16 cellular contexts compared by ENCODE assay signal in genomic region chr6:28215425-28215824, GRCh38. TPM values are rescaled to one million over a fixed set of nuclear protein-coding genes. Genes with fewer than 3 reads are reported as not detected.
DNase-seq lines count a peak whose midpoint lies in the region; FAIRE-seq and TF ChIP-seq lines count a peak whose summit lies in the region.
"Had no signal": no experiment of that assay in that cellular context is flagged by ENCODE, and none has a peak within 500 bp of the region (broad histone marks: within the 10 kb centered on the region; RNA-seq: fewer than 3 reads in every experiment).

No MANE protein-coding gene starts in this region.

- no peak overlapping the region for H2BK120ac ChIP-seq in H1 (replicated peaks; ENCODE audit: low read depth, low read length)

- H4K5ac ChIP-seq in H1 (ENCODE audit: insufficient read length, low read depth, low read length): no peak overlapping the region

- H2AFZ ChIP-seq in H1 (ENCODE audit: low read length) (no peak overlapping the region), OCI-LY7 (ENCODE audit: low read length) (no peak overlapping the region)

- peaks cover 0 to 24% (median 15%) of the 10 kb centered on the region in 4 experiments; a peak in 6 of 7 replicates for H3K27me3 ChIP-seq in H1 (replicated peaks in 1 of 4; ENCODE audit: control insufficient read depth in 3 of 4, extremely low read depth in 1 of 4, insufficient read depth in 3 of 4, low read length in 3 of 4)

- H3K4me2 ChIP-seq in H1 (ENCODE audit: insufficient read depth in 1 of 2, low read depth in 2 of 2, low read length in 2 of 2) (no peak overlapping the region), OCI-LY7 (ENCODE audit: low read length) (no peak overlapping the region)

- H3K79me1 ChIP-seq in H1 (ENCODE audit: low read depth, low read length): no peaks in the 10 kb centered on the region; the same call in 1 of the 2 replicates

- no peak overlapping the region for H3K27ac Mint-ChIP-seq in neural crest cell (ENCODE audit: unreplicated experiment)
- H3K27ac Mint-ChIP-seq: activated naive CD8-positive, alpha-beta T cell treated with anti-CD3 and anti-CD28 coated beads for 36 hours; CD4-positive, CD25-positive, alpha-beta regulatory T cell had no signal

- no peak for FAIRE-seq in H1 (lab: Jason Lieb, UNC)
- FAIRE-seq: GM19239, RCC 7860 had no signal

- peaks cover 94% of the 10 kb centered on the region for H3K27me3 Mint-ChIP-seq in neural crest cell (ENCODE audit: low read depth)

- no peak overlapping the region for H2BK15ac ChIP-seq in H1 (ENCODE audit: low read length)

- H2BK12ac ChIP-seq in H1 (ENCODE audit: low read depth, low read length): no peak overlapping the region

- no peak for TF ChIP-seq EP300 in H1 (IDR thresholded peaks at IDR 0.05; ENCODE audit: borderline replicate concordance in 1 of 2, low read depth in 2 of 2, low read length in 2 of 2)

- H3K27ac ChIP-seq in H1 (ENCODE audit: low read depth, low read length): no peak overlapping the region
- no peak overlapping the region for H3K27ac ChIP-seq in OCI-LY7 (ENCODE audit: low read depth, low read length, poor library complexity, severe bottlenecking)
- H3K27ac ChIP-seq: heart right ventricle, tibial nerve had no signal

- CTCF ChIA-PET in H1 (lab: Charles Lee; ENCODE audit: partially characterized antibody) (interaction anchor here (0.5 kb wide), 1 partner anchor 210 kb away, joined by 3 read pairs; no protein-coding TSS in a partner anchor), OCI-LY7 (lab: Charles Lee; ENCODE audit: unreplicated experiment) (no interaction called here)

- H3K4me3 ChIP-seq in H1 (ENCODE audit: extremely low read depth in 1 of 4, insufficient read depth in 2 of 4, low read depth in 3 of 4, low read length in 4 of 4) (no peak overlapping the region), OCI-LY7 (ENCODE audit: low read depth, low read length, poor library complexity, severe bottlenecking) (no peak overlapping the region)
- H3K4me3 ChIP-seq: heart right ventricle, tibial nerve had no signal

- H3K4me1 ChIP-seq in ES-I3 (ENCODE audit: insufficient read depth, low read length): 0 out of 2 replicates have a peak, but pooled peaks cover 5% of the 10 kb centered on the region
- H3K4me1 ChIP-seq in H1 (replicated peaks in 1 of 4; ENCODE audit: control insufficient read depth in 3 of 4, insufficient read depth in 4 of 4, low read length in 3 of 4): peaks cover 0 to 4% (median 1%) of the 10 kb centered on the region in 4 experiments; a peak in 3 of 7 replicates
- H3K4me1 ChIP-seq in OCI-LY7 (ENCODE audit: insufficient read depth, low read length, poor library complexity, severe bottlenecking): no peaks in the 10 kb centered on the region

- H4K20me1 ChIP-seq in H1 (replicated peaks in 1 of 2; ENCODE audit: control insufficient read depth in 1 of 2, insufficient read depth in 2 of 2, low read length in 2 of 2) (no peaks in the 10 kb centered on the region), OCI-LY7 (ENCODE audit: insufficient read depth, low read length) (no peaks in the 10 kb centered on the region)

- H3K23me2 ChIP-seq in H1 (ENCODE audit: low read depth, low read length): peaks cover 6% of the 10 kb centered on the region

- DNase-seq in NCI-H526 (lab: John Stamatoyannopoulos, UW): peak; percentile 20 to 65
- no peak for DNase-seq in H1 (ENCODE audit: low read depth in 1 of 2, low spot score in 2 of 2)
- no peak for DNase-seq in neural crest cell (ENCODE audit: low read depth, low spot score)
- no peak for DNase-seq in OCI-LY7 (ENCODE audit: low spot score)
- no peak for DNase-seq in DMS114 treated with DMSO at 0.1 percent for 48 hours (lab: John Stamatoyannopoulos, UW; ENCODE audit: unreplicated experiment)
- DNase-seq in NCI-H1092 (lab: John Stamatoyannopoulos, UW): no peak
- DNase-seq: activated naive CD8-positive, alpha-beta T cell treated with anti-CD3 and anti-CD28 coated beads for 36 hours; CD4-positive, CD25-positive, alpha-beta regulatory T cell; heart right ventricle; NCI-H1092 treated with DMSO at 0.1 percent for 48 hours; T-helper 1 cell had no signal

- no peak for TF ChIP-seq POLR2A in H1 (IDR thresholded peaks at IDR 0.05; ENCODE audit: control extremely low read depth in 1 of 2, low read depth in 2 of 2, low read length in 2 of 2)

- H3K23ac ChIP-seq in H1 (ENCODE audit: insufficient read length): no peak overlapping the region

- POLR2A ChIA-PET in H1 (lab: Charles Lee; ENCODE audit: partially characterized antibody): no interaction called here
- POLR2A ChIA-PET in OCI-LY7 (lab: Charles Lee): no interaction called here

- H3K9me2 ChIP-seq in OCI-LY7 (ENCODE audit: insufficient read depth, low read length): no peaks in the 10 kb centered on the region

- no peak overlapping the region for H3K18ac ChIP-seq in H1 (ENCODE audit: extremely low read depth, low read length)

- H3K4me1 Mint-ChIP-seq in neural crest cell: peaks cover 4% of the 10 kb centered on the region

- H3K36me3 Mint-ChIP-seq in neural crest cell (ENCODE audit: low read depth): peaks cover 3% of the 10 kb centered on the region
- H3K36me3 Mint-ChIP-seq: CD4-positive, CD25-positive, alpha-beta regulatory T cell had no signal

- TF ChIP-seq CTCF in H1 (IDR thresholded peaks at IDR 0.05; ENCODE audit: control extremely low read depth in 1 of 3, insufficient read depth in 1 of 3, low read depth in 1 of 3, low read length in 3 of 3) (no peak), neural crest cell (conservative IDR thresholded peaks at IDR 0.05) (no peak), OCI-LY7 (conservative IDR thresholded peaks at IDR 0.05; ENCODE audit: low read length) (no peak)

- intact Hi-C loops in OCI-LY7 (cut with micrococcal nuclease; ENCODE audit: unreplicated experiment): no loop called here

- peak overlapping the region; percentile 31; the same call in 1 of the 2 replicates for H3K9ac ChIP-seq in ES-I3 (ENCODE audit: low read depth, low read length)
- H3K9ac ChIP-seq in H1 (replicated peaks in 1 of 4; ENCODE audit: extremely low read depth in 1 of 4, low read depth in 3 of 4, low read length in 3 of 4): no peak overlapping the region

- H3K9me3 Mint-ChIP-seq in neural crest cell: peaks cover 2% of the 10 kb centered on the region

- H3K79me2 ChIP-seq in H1 (ENCODE audit: control insufficient read depth in 1 of 2, insufficient read depth in 2 of 2, low read length in 2 of 2) (no peaks in the 10 kb centered on the region), OCI-LY7 (ENCODE audit: insufficient read depth, low read depth, low read length) (no peaks in the 10 kb centered on the region)

- no peak overlapping the region for H3K14ac ChIP-seq in H1 (ENCODE audit: insufficient read length)

- peak overlapping the region; percentile 9 for H3K4me3 Mint-ChIP-seq in neural crest cell
- H3K4me3 Mint-ChIP-seq: activated naive CD8-positive, alpha-beta T cell treated with anti-CD3 and anti-CD28 coated beads for 36 hours had no signal

- no peak overlapping the region for H3K4ac ChIP-seq in H1 (replicated peaks; ENCODE audit: insufficient read length, low read depth, low read length)

- no peak overlapping the region for H3K56ac ChIP-seq in H1 (replicated peaks; ENCODE audit: insufficient read length, low read depth, low read length)

- no peak overlapping the region for H2BK20ac ChIP-seq in H1 (ENCODE audit: low read length)

- H4K91ac ChIP-seq in H1 (replicated peaks; ENCODE audit: insufficient read length, low read length): no peak overlapping the region

- no peak overlapping the region for H2BK5ac ChIP-seq in H1 (ENCODE audit: low read depth, low read length)

- BruUV-seq in OCI-LY7 (replicated peaks; lab: Mats Ljungman, UMichigan): no TSS peak

- TF ChIP-seq RAD21 in H1 (IDR thresholded peaks at IDR 0.05 in 1 of 2, conservative IDR thresholded peaks at IDR 0.05 in 1 of 2; ENCODE audit: low read depth in 2 of 2, low read length in 2 of 2): no peak

- H4K8ac ChIP-seq in H1 (ENCODE audit: extremely low read depth, insufficient read depth, low read length): no peak overlapping the region

- H3K9me3 ChIP-seq in ES-I3 (ENCODE audit: control insufficient read depth, insufficient read depth, low read length) (no peaks in the 10 kb centered on the region), H1 (ENCODE audit: insufficient read depth in 2 of 2, low read depth in 1 of 2, low read length in 1 of 2) (no peaks in the 10 kb centered on the region), OCI-LY7 (ENCODE audit: low read length) (no peaks in the 10 kb centered on the region)
- H3K9me3 ChIP-seq: heart right ventricle, tibial nerve had no signal

- no peak overlapping the region for H2AK5ac ChIP-seq in H1 (ENCODE audit: low read depth, low read length)

- WGBS in H1 (ENCODE audit: extremely low coverage in 1 of 2, insufficient coverage in 1 of 2, insufficient read length in 1 of 2, insufficient replicate concordance in 2 of 2, low coverage in 1 of 2, low lambda C conversion rate in 2 of 2, missing lambda C conversion rate in 1 of 2), 2 experiments: 89% methylated on average over 8 of the region's 8 CpGs; no CpG with 5 or more reads in 1 of the 2 experiments

- H3K36me3 ChIP-seq in ES-I3 (ENCODE audit: insufficient read depth, low read length): no peaks in the 10 kb centered on the region
- H3K36me3 ChIP-seq in H1 (ENCODE audit: control insufficient read depth in 2 of 4, insufficient read depth in 4 of 4, low read length in 3 of 4): no peaks in the 10 kb centered on the region
- H3K36me3 ChIP-seq in OCI-LY7 (ENCODE audit: insufficient read depth, low read length): no peaks in the 10 kb centered on the region
- H3K36me3 ChIP-seq: heart right ventricle, tibial nerve had no signal

RNA-seq across cellular contexts. Expression of gene ZSCAN9, which starts 9.7 kb away (rescaled TPM):
- 13.1 and 13.6 TPM in 2 replicates for total RNA-seq in H1 (2021; fragmentation: NEBNext Ultra II Directional; extraction: Animal tissue kit (Norgen Biotek cat#: 25700))
- 7.0 and 10.8 TPM in 2 replicates for polyA plus RNA-seq in H1 (2011; rRNA removed)
- 13.0 TPM for polyA plus RNA-seq in H1 (2011; cell fraction: cytosol; rRNA removed)
- polyA plus RNA-seq in H1 (2011; cell fraction: nucleus; rRNA removed): 9.5 TPM
- 11.4 to 15.0 TPM (median 13.3 TPM) in 4 replicates for polyA plus RNA-seq in H1 (2012, experiment 1 of 2)
- 4.4 TPM for polyA plus RNA-seq in H1 (2012, experiment 2 of 2)
- 8.7 TPM for polyA plus RNA-seq in H1 (2013, experiment 1 of 2)
- 8.4 TPM for polyA plus RNA-seq in H1 (2013, experiment 2 of 2)
- polyA minus RNA-seq in H1 (2011; rRNA and poly(A)+ RNA removed): 19.4 and 23.1 TPM in 2 replicates
- polyA minus RNA-seq in H1 (2011; cell fraction: cytosol; rRNA and poly(A)+ RNA removed): 7.6 TPM
- polyA minus RNA-seq in H1 (2011; cell fraction: nucleus; rRNA and poly(A)+ RNA removed): 25.3 TPM
- total RNA-seq in neural crest cell (30.3 and 31.4 TPM in 2 replicates), OCI-LY7 (2022) (3.1 and 7.0 TPM in 2 replicates)
- total RNA-seq in OCI-LY7 (2014; rRNA removed; shearing (Covaris generic)): 7.3 and 9.0 TPM in 2 replicates

RNA-seq across cellular contexts. Expression of gene ZKSCAN4, which starts 36.6 kb away (rescaled TPM):
- total RNA-seq in H1 (2021; fragmentation: NEBNext Ultra II Directional; extraction: Animal tissue kit (Norgen Biotek cat#: 25700)): 6.6 TPM in 2 replicates
- 1.4 and 2.2 TPM in 2 replicates for polyA plus RNA-seq in H1 (2011; rRNA removed)
- 3.5 TPM for polyA plus RNA-seq in H1 (2011; cell fraction: cytosol; rRNA removed)
- polyA plus RNA-seq in H1 (2011; cell fraction: nucleus; rRNA removed): 2.0 TPM
- polyA plus RNA-seq in H1 (2012, experiment 1 of 2): 4.5 to 5.3 TPM (median 5.1 TPM) in 4 replicates
- polyA plus RNA-seq in H1 (2012, experiment 2 of 2): 2.3 TPM
- polyA plus RNA-seq in H1 (2013, experiment 1 of 2): 3.6 TPM
- 3.6 TPM for polyA plus RNA-seq in H1 (2013, experiment 2 of 2)
- polyA minus RNA-seq in H1 (2011; rRNA and poly(A)+ RNA removed): 4.6 and 6.2 TPM in 2 replicates
- 3.7 TPM for polyA minus RNA-seq in H1 (2011; cell fraction: cytosol; rRNA and poly(A)+ RNA removed)
- polyA minus RNA-seq in H1 (2011; cell fraction: nucleus; rRNA and poly(A)+ RNA removed): 2.9 TPM
- total RNA-seq in neural crest cell (7.9 and 8.1 TPM in 2 replicates), OCI-LY7 (2022) (6.9 and 7.9 TPM in 2 replicates)
- total RNA-seq in OCI-LY7 (2014; rRNA removed; shearing (Covaris generic)): 7.9 and 9.3 TPM in 2 replicates

RNA-seq across cellular contexts. Expression of gene NKAPL, which starts 43.7 kb away (rescaled TPM):
- total RNA-seq in H1 (2021; fragmentation: NEBNext Ultra II Directional; extraction: Animal tissue kit (Norgen Biotek cat#: 25700)): not detected in 2 replicates
- 0.05 and 0.08 TPM in 2 replicates for polyA plus RNA-seq in H1 (2011; rRNA removed)
- 0.08 TPM for polyA plus RNA-seq in H1 (2011; cell fraction: cytosol; rRNA removed)
- polyA plus RNA-seq in H1 (2011; cell fraction: nucleus; rRNA removed): 0.06 TPM
- 0.13 to 0.35 TPM in 2 of 4 replicates, not detected in the others for polyA plus RNA-seq in H1 (2012, experiment 1 of 2)
- polyA plus RNA-seq in H1 (2012, experiment 2 of 2): not detected
- polyA plus RNA-seq in H1 (2013, experiment 1 of 2): 0.04 TPM
- polyA plus RNA-seq in H1 (2013, experiment 2 of 2): 0.09 TPM
- 0.22 TPM in 1 of 2 replicates, not detected in the other for polyA minus RNA-seq in H1 (2011; rRNA and poly(A)+ RNA removed)
- not detected for polyA minus RNA-seq in H1 (2011; cell fraction: cytosol; rRNA and poly(A)+ RNA removed)
- polyA minus RNA-seq in H1 (2011; cell fraction: nucleus; rRNA and poly(A)+ RNA removed): not detected
- not detected in 2 replicates for total RNA-seq in neural crest cell
- not detected in 2 replicates for total RNA-seq in OCI-LY7 (2014; rRNA removed; shearing (Covaris generic))
- total RNA-seq in OCI-LY7 (2022): not detected in 2 replicates
- total RNA-seq: CD4-positive, CD25-positive, alpha-beta regulatory T cell; myocyte had no signal

RNA-seq across cellular contexts. Expression of gene ZSCAN26, which starts 51.5 kb away (rescaled TPM):
- 8.2 and 8.5 TPM in 2 replicates for total RNA-seq in H1 (2021; fragmentation: NEBNext Ultra II Directional; extraction: Animal tissue kit (Norgen Biotek cat#: 25700))
- 3.8 and 7.0 TPM in 2 replicates for polyA plus RNA-seq in H1 (2011; rRNA removed)
- polyA plus RNA-seq in H1 (2011; cell fraction: cytosol; rRNA removed): 8.2 TPM
- 8.1 TPM for polyA plus RNA-seq in H1 (2011; cell fraction: nucleus; rRNA removed)
- 7.1 to 10.1 TPM (median 7.8 TPM) in 4 replicates for polyA plus RNA-seq in H1 (2012, experiment 1 of 2)
- 0.35 TPM for polyA plus RNA-seq in H1 (2012, experiment 2 of 2)
- polyA plus RNA-seq in H1 (2013, experiment 1 of 2): 7.5 TPM
- polyA plus RNA-seq in H1 (2013, experiment 2 of 2): 7.6 TPM
- 16.0 and 23.6 TPM in 2 replicates for polyA minus RNA-seq in H1 (2011; rRNA and poly(A)+ RNA removed)
- 4.8 TPM for polyA minus RNA-seq in H1 (2011; cell fraction: cytosol; rRNA and poly(A)+ RNA removed)
- 7.5 TPM for polyA minus RNA-seq in H1 (2011; cell fraction: nucleus; rRNA and poly(A)+ RNA removed)
- total RNA-seq in neural crest cell (15.0 and 19.8 TPM in 2 replicates), OCI-LY7 (2022) (2.8 and 6.3 TPM in 2 replicates)
- total RNA-seq in OCI-LY7 (2014; rRNA removed; shearing (Covaris generic)): 6.8 and 15.4 TPM in 2 replicates

Comparison
In these comparisons a context has a peak if more than half of its experiments do, and no peak if none do; other contexts are left out.
1. DNase-seq: peak in NCI-H526 (2 of 2); none in H1 (0 of 2), neural crest cell (single experiment), OCI-LY7 (single experiment), DMS114 treated with DMSO at 0.1 percent for 48 hours (single experiment) and NCI-H1092 (single experiment).